ENCODE assay signal across 1 cellular context in the genomic region with DNA sequence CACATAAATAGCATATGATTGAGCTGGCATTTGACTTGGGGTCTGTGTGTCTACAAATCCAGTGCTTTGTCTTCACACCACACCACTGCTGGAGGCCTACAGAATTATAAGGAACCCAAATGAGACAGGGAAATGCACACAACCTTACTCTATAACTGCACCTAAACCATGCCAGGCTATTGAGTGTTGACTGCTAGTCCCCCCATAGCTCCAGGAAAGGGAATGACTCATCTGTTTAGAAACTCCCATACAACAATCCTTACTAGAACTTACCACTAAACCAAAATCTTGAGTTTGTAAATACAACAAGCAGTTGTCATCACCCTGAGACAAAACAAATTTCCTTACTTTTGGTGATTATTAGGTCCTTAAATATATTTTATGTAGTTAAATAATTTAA.
TF ChIP-seq lines count a peak whose summit lies in the region.

No MANE protein-coding gene starts in this region.

TF ChIP-seq in H1, 55 proteins besides CTCF, POLR2A, EP300 and RAD21:
- TF ChIP-seq KDM5A (IDR thresholded peaks at IDR 0.05; ENCODE audit: low read length) (no peak), RNF2 (IDR thresholded peaks at IDR 0.05; ENCODE audit: borderline replicate concordance, low read depth, low read length, missing control alignments, poor library complexity, severe bottlenecking) (no peak), CREB1 (IDR thresholded peaks at IDR 0.05) (no peak), CEBPB (IDR thresholded peaks at IDR 0.05; ENCODE audit: low read depth, low read length) (no peak), ASH2L (IDR thresholded peaks at IDR 0.05; ENCODE audit: low read length) (no peak), TAF1 (IDR thresholded peaks at IDR 0.05; ENCODE audit: low read depth, low read length) (no peak), SRF (IDR thresholded peaks at IDR 0.05; ENCODE audit: low read depth, low read length) (no peak), KDM4A (IDR thresholded peaks at IDR 0.05; ENCODE audit: low read depth, low read length, severe bottlenecking) (no peak), TBP (IDR thresholded peaks at IDR 0.05; ENCODE audit: low read depth, low read length) (no peak), MAFK (IDR thresholded peaks at IDR 0.05; ENCODE audit: low read depth, low read length) (no peak)
- TF ChIP-seq, protein P1, sequence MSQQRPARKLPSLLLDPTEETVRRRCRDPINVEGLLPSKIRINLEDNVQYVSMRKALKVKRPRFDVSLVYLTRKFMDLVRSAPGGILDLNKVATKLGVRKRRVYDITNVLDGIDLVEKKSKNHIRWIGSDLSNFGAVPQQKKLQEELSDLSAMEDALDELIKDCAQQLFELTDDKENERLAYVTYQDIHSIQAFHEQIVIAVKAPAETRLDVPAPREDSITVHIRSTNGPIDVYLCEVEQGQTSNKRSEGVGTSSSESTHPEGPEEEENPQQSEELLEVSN (IDR thresholded peaks at IDR 0.05), result no peak
- TF ChIP-seq, protein P2, sequence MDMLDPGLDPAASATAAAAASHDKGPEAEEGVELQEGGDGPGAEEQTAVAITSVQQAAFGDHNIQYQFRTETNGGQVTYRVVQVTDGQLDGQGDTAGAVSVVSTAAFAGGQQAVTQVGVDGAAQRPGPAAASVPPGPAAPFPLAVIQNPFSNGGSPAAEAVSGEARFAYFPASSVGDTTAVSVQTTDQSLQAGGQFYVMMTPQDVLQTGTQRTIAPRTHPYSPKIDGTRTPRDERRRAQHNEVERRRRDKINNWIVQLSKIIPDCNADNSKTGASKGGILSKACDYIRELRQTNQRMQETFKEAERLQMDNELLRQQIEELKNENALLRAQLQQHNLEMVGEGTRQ (IDR thresholded peaks at IDR 0.05; ENCODE audit: low read length), result no peak
- TF ChIP-seq, protein P3, sequence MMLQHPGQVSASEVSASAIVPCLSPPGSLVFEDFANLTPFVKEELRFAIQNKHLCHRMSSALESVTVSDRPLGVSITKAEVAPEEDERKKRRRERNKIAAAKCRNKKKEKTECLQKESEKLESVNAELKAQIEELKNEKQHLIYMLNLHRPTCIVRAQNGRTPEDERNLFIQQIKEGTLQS (IDR thresholded peaks at IDR 0.05; ENCODE audit: insufficient read depth, low read depth, low read length), result no peak
